Comparison of ENCODE assay signal across 1 cellular context in the genomic region with DNA sequence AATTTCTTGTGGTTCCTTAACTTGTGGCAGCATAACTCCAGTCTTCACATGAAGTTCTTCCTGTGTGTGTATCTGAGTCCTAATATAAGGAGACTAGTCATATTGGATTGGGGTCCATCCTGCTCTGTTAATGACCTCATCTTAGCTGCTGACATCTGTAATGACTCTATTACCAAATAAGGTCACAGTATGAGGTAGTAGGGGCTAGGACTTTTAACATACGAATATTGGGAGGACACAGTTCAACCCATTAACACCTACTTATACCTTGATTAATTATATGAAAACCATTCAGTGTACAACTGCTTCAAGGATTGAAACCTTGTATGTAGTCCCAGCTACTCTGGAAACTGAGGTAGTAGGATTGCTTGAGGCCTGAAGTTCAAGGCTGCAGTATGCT.
TF ChIP-seq lines count a peak whose summit lies in the region.

No MANE protein-coding gene starts in this region.

TF ChIP-seq in GM12878, 131 proteins besides CTCF, POLR2A, EP300 and RAD21:
- TF ChIP-seq, protein P1, sequence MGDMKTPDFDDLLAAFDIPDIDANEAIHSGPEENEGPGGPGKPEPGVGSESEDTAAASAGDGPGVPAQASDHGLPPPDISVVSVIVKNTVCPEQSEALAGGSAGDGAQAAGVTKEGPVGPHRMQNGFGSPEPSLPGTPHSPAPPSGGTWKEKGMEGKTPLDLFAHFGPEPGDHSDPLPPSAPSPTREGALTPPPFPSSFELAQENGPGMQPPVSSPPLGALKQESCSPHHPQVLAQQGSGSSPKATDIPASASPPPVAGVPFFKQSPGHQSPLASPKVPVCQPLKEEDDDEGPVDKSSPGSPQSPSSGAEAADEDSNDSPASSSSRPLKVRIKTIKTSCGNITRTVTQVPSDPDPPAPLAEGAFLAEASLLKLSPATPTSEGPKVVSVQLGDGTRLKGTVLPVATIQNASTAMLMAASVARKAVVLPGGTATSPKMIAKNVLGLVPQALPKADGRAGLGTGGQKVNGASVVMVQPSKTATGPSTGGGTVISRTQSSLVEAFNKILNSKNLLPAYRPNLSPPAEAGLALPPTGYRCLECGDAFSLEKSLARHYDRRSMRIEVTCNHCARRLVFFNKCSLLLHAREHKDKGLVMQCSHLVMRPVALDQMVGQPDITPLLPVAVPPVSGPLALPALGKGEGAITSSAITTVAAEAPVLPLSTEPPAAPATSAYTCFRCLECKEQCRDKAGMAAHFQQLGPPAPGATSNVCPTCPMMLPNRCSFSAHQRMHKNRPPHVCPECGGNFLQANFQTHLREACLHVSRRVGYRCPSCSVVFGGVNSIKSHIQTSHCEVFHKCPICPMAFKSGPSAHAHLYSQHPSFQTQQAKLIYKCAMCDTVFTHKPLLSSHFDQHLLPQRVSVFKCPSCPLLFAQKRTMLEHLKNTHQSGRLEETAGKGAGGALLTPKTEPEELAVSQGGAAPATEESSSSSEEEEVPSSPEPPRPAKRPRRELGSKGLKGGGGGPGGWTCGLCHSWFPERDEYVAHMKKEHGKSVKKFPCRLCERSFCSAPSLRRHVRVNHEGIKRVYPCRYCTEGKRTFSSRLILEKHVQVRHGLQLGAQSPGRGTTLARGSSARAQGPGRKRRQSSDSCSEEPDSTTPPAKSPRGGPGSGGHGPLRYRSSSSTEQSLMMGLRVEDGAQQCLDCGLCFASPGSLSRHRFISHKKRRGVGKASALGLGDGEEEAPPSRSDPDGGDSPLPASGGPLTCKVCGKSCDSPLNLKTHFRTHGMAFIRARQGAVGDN (IDR thresholded peaks at IDR 0.05) = no peak
- TF ChIP-seq NFIC (IDR thresholded peaks at IDR 0.05; ENCODE audit: low read depth, low read length) = no peak
- no peak for TF ChIP-seq KLF5 (IDR thresholded peaks at IDR 0.05; ENCODE audit: partially characterized antibody)
- TF ChIP-seq MYC (IDR thresholded peaks at IDR 0.05; ENCODE audit: insufficient read depth, insufficient read length, insufficient replicate concordance, low read length, severe bottlenecking) = no peak
- no peak for TF ChIP-seq MYB (IDR thresholded peaks at IDR 0.05; ENCODE audit: borderline replicate concordance, low read depth, low read length)
- no peak for TF ChIP-seq EGR1 (IDR thresholded peaks at IDR 0.05; ENCODE audit: borderline replicate concordance in 1 of 2, low read depth in 2 of 2, low read length in 2 of 2)
- TF ChIP-seq ZNF274 (IDR thresholded peaks at IDR 0.05; ENCODE audit: insufficient read depth, insufficient read length) = no peak
- 0 out of 2 replicates have a peak, but pooled peaks have one; percentile 19 for TF ChIP-seq ATF7 (IDR thresholded peaks at IDR 0.05; ENCODE audit: low read depth)
- 0 out of 2 replicates have a peak, but pooled peaks have one; percentile 23 for TF ChIP-seq CREB1 (IDR thresholded peaks at IDR 0.05; ENCODE audit: low read depth)
- no peak for TF ChIP-seq ZNF207 (IDR thresholded peaks at IDR 0.05; ENCODE audit: borderline replicate concordance)
- TF ChIP-seq TBL1XR1 (IDR thresholded peaks at IDR 0.05; ENCODE audit: low read depth, low read length) = no peak
- TF ChIP-seq, protein P2, sequence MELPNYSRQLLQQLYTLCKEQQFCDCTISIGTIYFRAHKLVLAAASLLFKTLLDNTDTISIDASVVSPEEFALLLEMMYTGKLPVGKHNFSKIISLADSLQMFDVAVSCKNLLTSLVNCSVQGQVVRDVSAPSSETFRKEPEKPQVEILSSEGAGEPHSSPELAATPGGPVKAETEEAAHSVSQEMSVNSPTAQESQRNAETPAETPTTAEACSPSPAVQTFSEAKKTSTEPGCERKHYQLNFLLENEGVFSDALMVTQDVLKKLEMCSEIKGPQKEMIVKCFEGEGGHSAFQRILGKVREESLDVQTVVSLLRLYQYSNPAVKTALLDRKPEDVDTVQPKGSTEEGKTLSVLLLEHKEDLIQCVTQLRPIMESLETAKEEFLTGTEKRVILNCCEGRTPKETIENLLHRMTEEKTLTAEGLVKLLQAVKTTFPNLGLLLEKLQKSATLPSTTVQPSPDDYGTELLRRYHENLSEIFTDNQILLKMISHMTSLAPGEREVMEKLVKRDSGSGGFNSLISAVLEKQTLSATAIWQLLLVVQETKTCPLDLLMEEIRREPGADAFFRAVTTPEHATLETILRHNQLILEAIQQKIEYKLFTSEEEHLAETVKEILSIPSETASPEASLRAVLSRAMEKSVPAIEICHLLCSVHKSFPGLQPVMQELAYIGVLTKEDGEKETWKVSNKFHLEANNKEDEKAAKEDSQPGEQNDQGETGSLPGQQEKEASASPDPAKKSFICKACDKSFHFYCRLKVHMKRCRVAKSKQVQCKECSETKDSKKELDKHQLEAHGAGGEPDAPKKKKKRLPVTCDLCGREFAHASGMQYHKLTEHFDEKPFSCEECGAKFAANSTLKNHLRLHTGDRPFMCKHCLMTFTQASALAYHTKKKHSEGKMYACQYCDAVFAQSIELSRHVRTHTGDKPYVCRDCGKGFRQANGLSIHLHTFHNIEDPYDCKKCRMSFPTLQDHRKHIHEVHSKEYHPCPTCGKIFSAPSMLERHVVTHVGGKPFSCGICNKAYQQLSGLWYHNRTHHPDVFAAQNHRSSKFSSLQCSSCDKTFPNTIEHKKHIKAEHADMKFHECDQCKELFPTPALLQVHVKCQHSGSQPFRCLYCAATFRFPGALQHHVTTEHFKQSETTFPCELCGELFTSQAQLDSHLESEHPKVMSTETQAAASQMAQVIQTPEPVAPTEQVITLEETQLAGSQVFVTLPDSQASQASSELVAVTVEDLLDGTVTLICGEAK (IDR thresholded peaks at IDR 0.05; ENCODE audit: borderline replicate concordance) = no peak
- TF ChIP-seq RELA (IDR thresholded peaks at IDR 0.05; ENCODE audit: borderline replicate concordance, partially characterized antibody) = no peak
- TF ChIP-seq SRF (IDR thresholded peaks at IDR 0.05; ENCODE audit: low read depth in 2 of 2, low read length in 2 of 2) = 0 out of 4 replicates have a peak, but pooled peaks of 1 of the 2 experiments have one; percentile 46
TF ChIP-seq in GM12878: peak in this region for 3.
